In genomic region chr5:125073090-125073489, GRCh38 we compare ENCODE assay signal across 36 cellular contexts.
"Had no signal": no experiment of that assay in that cellular context is flagged by ENCODE, and none has a peak within 500 bp of the region (broad histone marks: within the 10 kb centered on the region; RNA-seq: fewer than 3 reads in every experiment).

No MANE protein-coding gene starts in this region.

- ATAC-seq: activated CD8-positive, alpha-beta memory T cell treated with anti-CD3 and anti-CD28 coated beads, Interleukin-2, amount 10 ng/mL, durations not matched to agents 7 days and 5 days; activated CD8-positive, alpha-beta T cell treated with anti-CD3 and anti-CD28 coated beads for 36 hours; activated naive CD8-positive, alpha-beta T cell treated with anti-CD3 and anti-CD28 coated beads, Interleukin-2, amount 50 U/mL, for 24 hours had no signal

- H3K4me3 Mint-ChIP-seq: activated B cell treated with CpG ODN at 0.5 μM for 24 hours; activated CD4-positive, alpha-beta memory T cell treated with anti-CD3 and anti-CD28 coated beads for 36 hours; activated CD4-positive, alpha-beta T cell treated with anti-CD3 and anti-CD28 coated beads, Interleukin-2, amount 10 ng/mL, durations not matched to agents 24 days and 14 days; activated CD8-positive, alpha-beta memory T cell treated with anti-CD3 and anti-CD28 coated beads, Interleukin-2, amount 10 ng/mL, durations not matched to agents 7 days and 5 days; activated CD8-positive, alpha-beta T cell treated with anti-CD3 and anti-CD28 coated beads for 36 hours; activated naive CD4-positive, alpha-beta T cell treated with anti-CD3 and anti-CD28 coated beads, Interleukin-2, amount 10 ng/mL, durations not matched to agents 7 days and 5 days; activated naive CD4-positive, alpha-beta T cell treated with anti-CD3 and anti-CD28 coated beads, Interleukin-2, amount 50 U/mL, for 24 hours; activated naive CD8-positive, alpha-beta T cell; activated naive CD8-positive, alpha-beta T cell treated with anti-CD3 and anti-CD28 coated beads, Interleukin-2, amount 10 ng/mL, durations not matched to agents 7 days and 5 days; activated naive CD8-positive, alpha-beta T cell treated with anti-CD3 and anti-CD28 coated beads, Interleukin-2, amount 50 U/mL, for 24 hours; activated T-cell treated with anti-CD3 and anti-CD28 coated beads, Interleukin-2, amount 50 U/mL, for 24 hours; brain; central memory CD8-positive, alpha-beta T cell; T-helper 1 cell treated with Interleukin-12 subunit alpha and Interleukin-12 subunit beta and Interleukin-4 antibody, amounts not matched to agents 30 μg/mL and 1 μg/mL, for 36 hours; T-helper 2 cell treated with Interferon-gamma antibody and Interleukin-4, amounts not matched to agents 5 μg/mL and 100 μg/mL, for 36 hours had no signal

- H3K4me1 Mint-ChIP-seq: activated B cell treated with CpG ODN at 0.5 μM for 24 hours; activated CD4-positive, alpha-beta T cell treated with anti-CD3 and anti-CD28 coated beads, Interleukin-2, amount 10 ng/mL, durations not matched to agents 24 days and 14 days; activated CD8-positive, alpha-beta memory T cell treated with anti-CD3 and anti-CD28 coated beads, Interleukin-2, amount 10 ng/mL, durations not matched to agents 7 days and 5 days; activated naive CD4-positive, alpha-beta T cell treated with anti-CD3 and anti-CD28 coated beads, Interleukin-2, amount 10 ng/mL, durations not matched to agents 7 days and 5 days; activated naive CD4-positive, alpha-beta T cell treated with anti-CD3 and anti-CD28 coated beads, Interleukin-2, amount 50 U/mL, for 24 hours; activated naive CD8-positive, alpha-beta T cell treated with anti-CD3 and anti-CD28 coated beads, Interleukin-2, amount 10 ng/mL, durations not matched to agents 7 days and 5 days; activated naive CD8-positive, alpha-beta T cell treated with anti-CD3 and anti-CD28 coated beads, Interleukin-2, amount 50 U/mL, for 24 hours; brain; central memory CD8-positive, alpha-beta T cell had no signal

- H3K36me3 Mint-ChIP-seq: activated CD4-positive, alpha-beta memory T cell treated with anti-CD3 and anti-CD28 coated beads for 36 hours; activated CD8-positive, alpha-beta memory T cell treated with anti-CD3 and anti-CD28 coated beads, Interleukin-2, amount 10 ng/mL, durations not matched to agents 7 days and 5 days; activated naive CD4-positive, alpha-beta T cell treated with anti-CD3 and anti-CD28 coated beads, Interleukin-2, amount 10 ng/mL, durations not matched to agents 7 days and 5 days; activated naive CD4-positive, alpha-beta T cell treated with anti-CD3 and anti-CD28 coated beads, Interleukin-2, amount 50 U/mL, for 24 hours; activated naive CD8-positive, alpha-beta T cell; activated naive CD8-positive, alpha-beta T cell treated with anti-CD3 and anti-CD28 coated beads, Interleukin-2, amount 10 ng/mL, durations not matched to agents 7 days and 5 days had no signal

- FAIRE-seq: bronchial epithelial cell, TTC549 had no signal

- H3K36me3 ChIP-seq: ascending aorta, cardiac muscle cell had no signal

- H3K4me3 ChIP-seq: ascending aorta, cardiac muscle cell had no signal

- H3K27ac ChIP-seq: ascending aorta, cardiac muscle cell, VCaP had no signal

- H3K4me1 ChIP-seq: ascending aorta had no signal

- H3K27me3 ChIP-seq: ascending aorta, cardiac muscle cell had no signal

- DNase-seq: activated B cell treated with CpG ODN at 0.5 μM for 24 hours; activated CD4-positive, alpha-beta memory T cell treated with anti-CD3 and anti-CD28 coated beads for 36 hours; activated CD4-positive, alpha-beta T cell treated with anti-CD3 and anti-CD28 coated beads for 4 hours; activated CD4-positive, alpha-beta T cell treated with anti-CD3 and anti-CD28 coated beads, Interleukin-2, amount 10 ng/mL, durations not matched to agents 24 days and 14 days; activated CD4-positive, alpha-beta T cell treated with anti-CD3 and anti-CD28 coated beads, Interleukin-2, amount 50 U/mL, for 1 hour; activated CD4-positive, alpha-beta T cell treated with anti-CD3 and anti-CD28 coated beads, Interleukin-2, amount 50 U/mL, for 4 hours; activated CD4-positive, CD25-positive, alpha-beta regulatory T cell treated with anti-CD3 and anti-CD28 coated beads, Interleukin-2, amount 50 U/mL, for 72 hours; activated CD8-positive, alpha-beta memory T cell treated with anti-CD3 and anti-CD28 coated beads, Interleukin-2, amount 10 ng/mL, durations not matched to agents 7 days and 5 days; activated CD8-positive, alpha-beta memory T cell treated with anti-CD3 and anti-CD28 coated beads, Interleukin-2, amount 50 U/mL, for 48 hours; activated CD8-positive, alpha-beta T cell treated with anti-CD3 and anti-CD28 coated beads for 36 hours; activated effector memory CD4-positive, alpha-beta T cell treated with Interleukin-2 at 50 U/mL for 16 hours; activated gamma-delta T cell; activated naive CD4-positive, alpha-beta T cell treated with anti-CD3 and anti-CD28 coated beads, Interleukin-2, amount 10 ng/mL, durations not matched to agents 7 days and 5 days; activated naive CD4-positive, alpha-beta T cell treated with Interleukin-2 at 50 U/mL for 16 hours; activated naive CD8-positive, alpha-beta T cell treated with anti-CD3 and anti-CD28 coated beads, Interleukin-2, amount 10 ng/mL, durations not matched to agents 7 days and 5 days; activated naive CD8-positive, alpha-beta T cell treated with anti-CD3 and anti-CD28 coated beads, Interleukin-2, amount 50 U/mL, for 24 hours; activated T-cell treated with anti-CD3 and anti-CD28 coated beads, Interleukin-2, amount 50 U/mL, for 24 hours; activated T-cell treated with anti-CD3 and anti-CD28 coated beads, Interleukin-2, amount 50 U/mL, for 48 hours; amygdala; anterior cingulate cortex; caudate nucleus; cerebellar nuclear complex; T-helper 2 cell; T-helper 9 cell had no signal

- H3K27ac Mint-ChIP-seq: activated B cell treated with CpG ODN at 0.5 μM for 24 hours; activated CD4-positive, alpha-beta memory T cell treated with anti-CD3 and anti-CD28 coated beads for 36 hours; activated CD4-positive, alpha-beta T cell treated with anti-CD3 and anti-CD28 coated beads, Interleukin-2, amount 10 ng/mL, durations not matched to agents 24 days and 14 days; activated CD8-positive, alpha-beta memory T cell treated with anti-CD3 and anti-CD28 coated beads, Interleukin-2, amount 10 ng/mL, durations not matched to agents 7 days and 5 days; activated CD8-positive, alpha-beta T cell treated with anti-CD3 and anti-CD28 coated beads for 36 hours; activated naive CD4-positive, alpha-beta T cell treated with anti-CD3 and anti-CD28 coated beads, Interleukin-2, amount 10 ng/mL, durations not matched to agents 7 days and 5 days; activated naive CD4-positive, alpha-beta T cell treated with anti-CD3 and anti-CD28 coated beads, Interleukin-2, amount 50 U/mL, for 24 hours; activated naive CD8-positive, alpha-beta T cell; activated naive CD8-positive, alpha-beta T cell treated with anti-CD3 and anti-CD28 coated beads, Interleukin-2, amount 10 ng/mL, durations not matched to agents 7 days and 5 days; activated naive CD8-positive, alpha-beta T cell treated with anti-CD3 and anti-CD28 coated beads, Interleukin-2, amount 50 U/mL, for 24 hours; activated T-cell treated with anti-CD3 and anti-CD28 coated beads, Interleukin-2, amount 50 U/mL, for 24 hours; activated T-helper 2 cell treated with anti-CD3 and anti-CD28 coated beads, Interferon-gamma antibody, Interleukin-2, Interleukin-4, amounts not matched to agents 10 μg/mL and 5 μg/mL and 100 μg/mL, durations not matched to agents 14 hours and 24 hours and 36 hours; brain; T-helper 1 cell treated with Interleukin-12 subunit alpha and Interleukin-12 subunit beta and Interleukin-4 antibody, amounts not matched to agents 30 μg/mL and 1 μg/mL, for 36 hours; T-helper 2 cell treated with Interferon-gamma antibody and Interleukin-4, amounts not matched to agents 5 μg/mL and 100 μg/mL, for 36 hours had no signal

- H3K27me3 Mint-ChIP-seq: activated B cell treated with CpG ODN at 0.5 μM for 24 hours; activated CD4-positive, alpha-beta memory T cell treated with anti-CD3 and anti-CD28 coated beads for 36 hours; activated CD4-positive, alpha-beta T cell treated with anti-CD3 and anti-CD28 coated beads, Interleukin-2, amount 10 ng/mL, durations not matched to agents 24 days and 14 days; activated CD8-positive, alpha-beta memory T cell treated with anti-CD3 and anti-CD28 coated beads, Interleukin-2, amount 10 ng/mL, durations not matched to agents 7 days and 5 days; activated CD8-positive, alpha-beta T cell treated with anti-CD3 and anti-CD28 coated beads for 36 hours; activated naive CD4-positive, alpha-beta T cell treated with anti-CD3 and anti-CD28 coated beads, Interleukin-2, amount 10 ng/mL, durations not matched to agents 7 days and 5 days; activated naive CD4-positive, alpha-beta T cell treated with anti-CD3 and anti-CD28 coated beads, Interleukin-2, amount 50 U/mL, for 24 hours; activated naive CD8-positive, alpha-beta T cell; activated naive CD8-positive, alpha-beta T cell treated with anti-CD3 and anti-CD28 coated beads, Interleukin-2, amount 10 ng/mL, durations not matched to agents 7 days and 5 days; activated naive CD8-positive, alpha-beta T cell treated with anti-CD3 and anti-CD28 coated beads, Interleukin-2, amount 50 U/mL, for 24 hours; activated T-cell treated with anti-CD3 and anti-CD28 coated beads, Interleukin-2, amount 50 U/mL, for 24 hours; central memory CD8-positive, alpha-beta T cell had no signal
